8 cellular contexts compared by ENCODE assay signal in genomic region chr10:72260215-72260587, GRCh38. TPM values are rescaled to one million over a fixed set of nuclear protein-coding genes. Genes with fewer than 3 reads are reported as not detected.
DNase-seq lines count a peak whose midpoint lies in the region; ATAC-seq, FAIRE-seq and TF ChIP-seq lines count a peak whose summit lies in the region.

No MANE protein-coding gene starts in this region.

- H3K4me1 Mint-ChIP-seq in CD4-positive, CD25-positive, alpha-beta regulatory T cell = peaks cover 6 to 76% (median 49%) of the 10 kb centered on the region in 4 donors
- H3K4me1 Mint-ChIP-seq in endothelial cell (ENCODE audit: unreplicated experiment) = peaks cover 27% of the 10 kb centered on the region

- no peak for FAIRE-seq in H54 (lab: Jason Lieb, UNC)

- H3K27me3 ChIP-seq in CD4-positive, CD25-positive, alpha-beta regulatory T cell (ENCODE audit: control insufficient read depth, insufficient read depth, low read length) = no peaks in the 10 kb centered on the region
- H3K27me3 ChIP-seq in PC-3 (ENCODE audit: low read length) = no peaks in the 10 kb centered on the region
- no peaks in the 10 kb centered on the region for H3K27me3 ChIP-seq in neuron (ENCODE audit: insufficient read depth, low read length)

- H3K4me2 ChIP-seq in PC-3 (ENCODE audit: low read length) = no peak overlapping the region

- peak overlapping the region; percentile 76 for H3K4me3 ChIP-seq in CD4-positive, CD25-positive, alpha-beta regulatory T cell (ENCODE audit: low read depth, low read length)
- no peak overlapping the region for H3K4me3 ChIP-seq in PC-3 (ENCODE audit: low read length)
- peak overlapping the region; percentile 47 for H3K4me3 ChIP-seq in neuron (ENCODE audit: low read length)

- H3K9ac ChIP-seq in PC-3 (ENCODE audit: low read length) = peak overlapping the region; percentile 38; the same call in 1 of the 2 replicates

- H3K4me1 ChIP-seq in CD4-positive, CD25-positive, alpha-beta regulatory T cell (ENCODE audit: control insufficient read depth, insufficient read depth, low read length, poor library complexity, severe bottlenecking) = peaks cover 60% of the 10 kb centered on the region
- peaks cover 19% of the 10 kb centered on the region for H3K4me1 ChIP-seq in PC-3 (ENCODE audit: insufficient read depth, low read length)
- peaks cover 42% of the 10 kb centered on the region for H3K4me1 ChIP-seq in neuron (ENCODE audit: insufficient read depth, low read length)

- peaks cover 4% of the 10 kb centered on the region for H3K27me3 Mint-ChIP-seq in CD4-positive, CD25-positive, alpha-beta regulatory T cell
- H3K27me3 Mint-ChIP-seq in endothelial cell (ENCODE audit: unreplicated experiment) = peaks cover 6% of the 10 kb centered on the region

- H3K9me3 Mint-ChIP-seq in CD4-positive, CD25-positive, alpha-beta regulatory T cell = no peaks in the 10 kb centered on the region
- no peaks in the 10 kb centered on the region for H3K9me3 Mint-ChIP-seq in endothelial cell (ENCODE audit: unreplicated experiment)

- peak overlapping the region; percentile 84 for H3K27ac ChIP-seq in CD4-positive, CD25-positive, alpha-beta regulatory T cell (ENCODE audit: insufficient read depth, low read length, poor library complexity, severe bottlenecking)
- H3K27ac ChIP-seq in PC-3 (ENCODE audit: low read length) = peak overlapping the region; percentile 78

- BruUV-seq in PC-3 (replicated peaks; lab: Mats Ljungman, UMichigan) = no TSS peak

- no peaks in the 10 kb centered on the region for H3F3A ChIP-seq in PC-3 (ENCODE audit: low read length, unreplicated experiment)

- H2AFZ ChIP-seq in PC-3 (ENCODE audit: low read length) (no peak overlapping the region), neuron (ENCODE audit: low read depth, low read length) (no peak overlapping the region)

- ATAC-seq in CD4-positive, CD25-positive, alpha-beta regulatory T cell (ENCODE audit: low read depth in 2 of 2) = no peak
- ATAC-seq in PC-3 = no peak; the same call in 1 of the 2 replicates
- ATAC-seq in GM19324 (IDR thresholded peaks at IDR 0.05; ENCODE audit: low FRiP score, unreplicated experiment) = no peak

- H3K9me2 ChIP-seq in PC-3 (replicated peaks; ENCODE audit: low read length) = no peaks in the 10 kb centered on the region

- H3K9me3 ChIP-seq in CD4-positive, CD25-positive, alpha-beta regulatory T cell (ENCODE audit: control insufficient read depth in 2 of 2, low read length in 2 of 2) = no peaks in the 10 kb centered on the region
- H3K9me3 ChIP-seq in PC-3 (ENCODE audit: low read length) = no peaks in the 10 kb centered on the region
- no peaks in the 10 kb centered on the region for H3K9me3 ChIP-seq in neuron (ENCODE audit: low read length)

- H3K36me3 Mint-ChIP-seq in CD4-positive, CD25-positive, alpha-beta regulatory T cell = no peaks in the 10 kb centered on the region
- H3K36me3 Mint-ChIP-seq in endothelial cell (ENCODE audit: low read depth, unreplicated experiment) = no peaks in the 10 kb centered on the region

- POLR2A ChIA-PET in PC-3 (lab: Charles Lee; ENCODE audit: unreplicated experiment) = no interaction called here

- peak overlapping the region; percentile 91 to 96 (median 95) for H3K27ac Mint-ChIP-seq in CD4-positive, CD25-positive, alpha-beta regulatory T cell
- H3K27ac Mint-ChIP-seq in endothelial cell (ENCODE audit: unreplicated experiment) = peak overlapping the region; percentile 57

- TF ChIP-seq POLR2A in H54 (IDR thresholded peaks at IDR 0.05; ENCODE audit: low read depth, low read length) = no peak

- peak overlapping the region; percentile 90 to 96 (median 92) for H3K4me3 Mint-ChIP-seq in CD4-positive, CD25-positive, alpha-beta regulatory T cell
- H3K4me3 Mint-ChIP-seq in endothelial cell (ENCODE audit: unreplicated experiment) = no peak overlapping the region

- TF ChIP-seq CTCF in PC-3 (conservative IDR thresholded peaks at IDR 0.05; ENCODE audit: low read depth, low read length) (no peak), endothelial cell (IDR thresholded peaks at IDR 0.05; ENCODE audit: unreplicated experiment) (no peak)

- no peak for DNase-seq in CD4-positive, CD25-positive, alpha-beta regulatory T cell
- DNase-seq in PC-3 = no peak
- DNase-seq in endothelial cell (ENCODE audit: low spot score) = no peak
- DNase-seq in NCI-H1048 (lab: John Stamatoyannopoulos, UW) = no peak
- no peak for DNase-seq in NCI-H2227 (lab: John Stamatoyannopoulos, UW; ENCODE audit: unreplicated experiment)
- no peak for DNase-seq in H54 (ENCODE audit: insufficient read length, low spot score)

- intact Hi-C loops in PC-3 (cut with micrococcal nuclease) = no loop called here

- H3K79me2 ChIP-seq in PC-3 (ENCODE audit: low read length) = no peaks in the 10 kb centered on the region

- H4K20me1 ChIP-seq in PC-3 (ENCODE audit: low read length) = no peaks in the 10 kb centered on the region

- CTCF ChIA-PET in PC-3 (lab: Charles Lee) = interaction anchor here (0.6 kb wide), 1 partner anchor 13 kb away, joined by 3 read pairs; the partner anchor contains the start of gene DDIT4

- H3K36me3 ChIP-seq in CD4-positive, CD25-positive, alpha-beta regulatory T cell (ENCODE audit: control insufficient read depth, insufficient read depth, low read length) = no peaks in the 10 kb centered on the region
- H3K36me3 ChIP-seq in PC-3 (ENCODE audit: low read depth, low read length) = no peaks in the 10 kb centered on the region
- H3K36me3 ChIP-seq in neuron (ENCODE audit: insufficient read depth, low read length) = no peaks in the 10 kb centered on the region

RNA-seq across cellular contexts. Expression of gene DDIT4, which starts 13.5 kb away (rescaled TPM):
- total RNA-seq in CD4-positive, CD25-positive, alpha-beta regulatory T cell = 403 TPM
- polyA plus RNA-seq in CD4-positive, CD25-positive, alpha-beta regulatory T cell = 100 to 1,000 TPM in 1 of 4 donors, 10 to 100 TPM in 3; 62.1 to 123 (median 76.6) TPM
- total RNA-seq in PC-3 (2014; rRNA removed) = 68.9 and 94.2 TPM in 2 replicates
- total RNA-seq in endothelial cell (ENCODE audit: unreplicated experiment) = 32.4 TPM

RNA-seq across cellular contexts. Expression of gene ASCC1, which starts 44.1 kb away (rescaled TPM):
- total RNA-seq in CD4-positive, CD25-positive, alpha-beta regulatory T cell = 25.2 TPM
- 10 to 100 TPM; 20.5 to 28.8 (median 27.2) TPM for polyA plus RNA-seq in CD4-positive, CD25-positive, alpha-beta regulatory T cell
- 15.7 and 24.3 TPM in 2 replicates for total RNA-seq in PC-3 (2014; rRNA removed)
- 32.1 TPM for total RNA-seq in endothelial cell (ENCODE audit: unreplicated experiment)

RNA-seq across cellular contexts. Expression of gene ANAPC16, which starts 44.4 kb away (rescaled TPM):
- 86.6 TPM for total RNA-seq in CD4-positive, CD25-positive, alpha-beta regulatory T cell
- polyA plus RNA-seq in CD4-positive, CD25-positive, alpha-beta regulatory T cell = 100 to 1,000 TPM; 282 to 361 (median 288) TPM
- total RNA-seq in PC-3 (2014; rRNA removed) (19.2 and 23.9 TPM in 2 replicates), endothelial cell (ENCODE audit: unreplicated experiment) (56.7 TPM)
